Comparison of ENCODE assay signal across 12 cellular contexts in genomic region chr3:159919873-159920272, GRCh38.
DNase-seq lines count a peak whose midpoint lies in the region; ATAC-seq and TF ChIP-seq lines count a peak whose summit lies in the region.
"Had no signal": no experiment of that assay in that cellular context is flagged by ENCODE, and none has a peak within 500 bp of the region (broad histone marks: within the 10 kb centered on the region; RNA-seq: fewer than 3 reads in every experiment).

No MANE protein-coding gene starts in this region.

- WGBS in heart right ventricle, 2 donors: 58 to 65% methylated on average over 1 of the region's 1 CpG

- H3K4me1 ChIP-seq in heart right ventricle: peaks cover 0 to 13% (median 0%) of the 10 kb centered on the region in 9 donors
- H3K4me1 ChIP-seq in right atrium auricular region: peaks cover 0 to 5% of the 10 kb centered on the region in 2 donors
- H3K4me1 ChIP-seq in effector memory CD4-positive, alpha-beta T cell (ENCODE audit: control insufficient read depth, insufficient read depth, low read length, poor library complexity, severe bottlenecking): no peaks in the 10 kb centered on the region

- intact Hi-C loops in heart right ventricle (cut with DNase I): no loop called here

- no peak for DNase-seq in heart right ventricle
- DNase-seq in right atrium auricular region (ENCODE audit: low spot score): no peak
- peak; percentile 8 for DNase-seq in RKO (ENCODE audit: low spot score)
- no peak for DNase-seq in AG08395 (ENCODE audit: low spot score)
- no peak for DNase-seq in GM10266 (ENCODE audit: extremely low spot score)
- DNase-seq in NCI-H510A treated with DMSO at 0.1 percent for 48 hours (lab: John Stamatoyannopoulos, UW): no peak
- DNase-seq in effector memory CD4-positive, alpha-beta T cell: no peak
- DNase-seq: activated T-cell treated with anti-CD3 and anti-CD28 coated beads, Interleukin-2, amount 50 U/mL, for 72 hours; hypothalamus; small intestine had no signal

- H3K27me3 ChIP-seq in heart right ventricle (no peaks in the 10 kb centered on the region), right atrium auricular region (no peaks in the 10 kb centered on the region)
- H3K27me3 ChIP-seq in effector memory CD4-positive, alpha-beta T cell (replicated peaks; ENCODE audit: control insufficient read depth, insufficient read depth, low read length, poor library complexity, severe bottlenecking): no peaks in the 10 kb centered on the region

- H3K27ac ChIP-seq in heart right ventricle (no peak overlapping the region), right atrium auricular region (no peak overlapping the region)
- no peak overlapping the region for H3K27ac ChIP-seq in effector memory CD4-positive, alpha-beta T cell (ENCODE audit: insufficient read depth, low read length, poor library complexity, severe bottlenecking)

- H3K9me3 ChIP-seq in heart right ventricle (no peaks in the 10 kb centered on the region), right atrium auricular region (no peaks in the 10 kb centered on the region)
- no peaks in the 10 kb centered on the region for H3K9me3 ChIP-seq in effector memory CD4-positive, alpha-beta T cell (ENCODE audit: control insufficient read depth, low read length)

- H3K4me3 ChIP-seq in heart right ventricle (no peak overlapping the region), right atrium auricular region (no peak overlapping the region)
- H3K4me3 ChIP-seq in effector memory CD4-positive, alpha-beta T cell (ENCODE audit: insufficient read depth, low read depth, low read length, poor library complexity, severe bottlenecking): no peak overlapping the region
- H3K4me3 ChIP-seq: GM23338 had no signal

- ATAC-seq in heart right ventricle (peak in 5 of 8 donors; percentile 34 to 74 (median 70)), HG03060 (IDR thresholded peaks at IDR 0.05; ENCODE audit: low read depth, unreplicated experiment) (peak; percentile 87)
- ATAC-seq: activated T-cell treated with anti-CD3 and anti-CD28 coated beads, Interleukin-2, amount 50 U/mL, for 72 hours; GM23338 had no signal

- H3K36me3 ChIP-seq in heart right ventricle (no peaks in the 10 kb centered on the region), right atrium auricular region (no peaks in the 10 kb centered on the region)
- H3K36me3 ChIP-seq in effector memory CD4-positive, alpha-beta T cell (ENCODE audit: control insufficient read depth, insufficient read depth, low read length): no peaks in the 10 kb centered on the region

- TF ChIP-seq CTCF in heart right ventricle (IDR thresholded peaks at IDR 0.05) (no peak), right atrium auricular region (IDR thresholded peaks at IDR 0.05) (no peak), GM10266 (IDR thresholded peaks at IDR 0.05; ENCODE audit: control insufficient read depth, insufficient read depth, low read depth, missing control alignments) (no peak)
